Comparison of ENCODE assay signal across 1 cellular context in the genomic region with DNA sequence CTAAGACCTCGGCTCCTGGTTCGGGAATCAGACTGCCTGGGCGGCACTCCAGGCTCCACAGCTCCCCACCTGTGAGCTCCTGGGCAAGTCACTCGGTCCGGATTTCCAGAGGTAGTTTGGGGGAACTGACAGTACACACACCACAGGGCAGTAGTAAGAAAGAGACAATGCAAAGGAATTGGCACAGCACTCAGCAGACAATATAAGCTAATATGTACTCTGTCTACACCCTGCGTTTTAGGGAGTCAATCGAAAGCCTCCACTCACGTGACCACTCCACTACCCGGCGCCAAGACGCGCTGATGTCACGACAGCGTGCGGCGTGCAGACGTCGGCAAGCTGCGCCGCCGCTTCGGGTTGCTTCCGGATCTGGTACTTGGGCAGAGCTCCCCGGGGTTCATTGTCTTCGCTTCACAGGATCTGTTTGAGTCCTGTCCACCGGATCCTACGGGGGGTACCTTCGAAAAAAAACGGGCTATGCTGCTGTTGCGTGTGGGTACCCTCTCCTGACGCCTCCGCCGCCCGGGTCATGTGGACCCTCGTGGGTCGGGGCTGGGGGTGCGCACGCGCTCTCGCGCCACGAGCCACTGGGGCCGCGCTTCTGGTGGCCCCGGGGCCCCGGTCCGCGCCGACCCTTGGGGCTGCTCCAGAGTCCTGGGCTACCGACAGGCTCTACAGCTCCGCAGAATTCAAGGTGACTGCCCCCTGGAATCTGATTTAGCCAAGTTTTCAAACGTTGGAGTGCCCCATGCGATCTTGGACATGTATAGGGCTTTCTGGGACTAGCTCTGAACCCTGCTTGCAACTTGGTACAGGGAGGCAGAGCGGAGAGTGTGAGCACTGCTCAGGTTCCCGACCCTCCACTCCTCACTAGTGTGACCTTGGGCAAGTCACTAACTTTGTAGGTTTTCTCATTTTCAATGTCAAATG.
TF ChIP-seq lines count a peak whose summit lies in the region.

A gene with protein sequence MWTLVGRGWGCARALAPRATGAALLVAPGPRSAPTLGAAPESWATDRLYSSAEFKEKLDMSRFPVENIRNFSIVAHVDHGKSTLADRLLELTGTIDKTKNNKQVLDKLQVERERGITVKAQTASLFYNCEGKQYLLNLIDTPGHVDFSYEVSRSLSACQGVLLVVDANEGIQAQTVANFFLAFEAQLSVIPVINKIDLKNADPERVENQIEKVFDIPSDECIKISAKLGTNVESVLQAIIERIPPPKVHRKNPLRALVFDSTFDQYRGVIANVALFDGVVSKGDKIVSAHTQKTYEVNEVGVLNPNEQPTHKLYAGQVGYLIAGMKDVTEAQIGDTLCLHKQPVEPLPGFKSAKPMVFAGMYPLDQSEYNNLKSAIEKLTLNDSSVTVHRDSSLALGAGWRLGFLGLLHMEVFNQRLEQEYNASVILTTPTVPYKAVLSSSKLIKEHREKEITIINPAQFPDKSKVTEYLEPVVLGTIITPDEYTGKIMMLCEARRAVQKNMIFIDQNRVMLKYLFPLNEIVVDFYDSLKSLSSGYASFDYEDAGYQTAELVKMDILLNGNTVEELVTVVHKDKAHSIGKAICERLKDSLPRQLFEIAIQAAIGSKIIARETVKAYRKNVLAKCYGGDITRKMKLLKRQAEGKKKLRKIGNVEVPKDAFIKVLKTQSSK (plus strand): TSS at position 327 of the 930 bp plus-strand sequence. CDS start 203 bp downstream, at position 530.

TF ChIP-seq in H1, 55 proteins besides CTCF, POLR2A, EP300 and RAD21 (continued from another document and continues in another):
- TF ChIP-seq MAFK (IDR thresholded peaks at IDR 0.05; ENCODE audit: low read depth, low read length) = 0 out of 2 replicates have a peak, but pooled peaks have one; percentile 11
- no peak for TF ChIP-seq RFX5 (IDR thresholded peaks at IDR 0.05; ENCODE audit: borderline replicate concordance, low read depth, low read length)
- peak in 1 of 2 experiments; percentile 26; a peak in 1 of 4 replicates for TF ChIP-seq HDAC2 (IDR thresholded peaks at IDR 0.05; ENCODE audit: borderline replicate concordance in 1 of 2, low read depth in 2 of 2, low read length in 2 of 2)
- peak; percentile 66; the same call in 1 of the 2 replicates for TF ChIP-seq KDM1A (IDR thresholded peaks at IDR 0.05; ENCODE audit: borderline replicate concordance, low read length)
- no peak for TF ChIP-seq SP1 (IDR thresholded peaks at IDR 0.05; ENCODE audit: low read depth, low read length)
- peak; percentile 60; the same call in 1 of the 2 replicates for TF ChIP-seq SRF (IDR thresholded peaks at IDR 0.05; ENCODE audit: low read depth, low read length)
- TF ChIP-seq CTBP2 (IDR thresholded peaks at IDR 0.05; ENCODE audit: borderline replicate concordance, insufficient read depth, insufficient read length, low read length) = no peak
- TF ChIP-seq, protein P1, sequence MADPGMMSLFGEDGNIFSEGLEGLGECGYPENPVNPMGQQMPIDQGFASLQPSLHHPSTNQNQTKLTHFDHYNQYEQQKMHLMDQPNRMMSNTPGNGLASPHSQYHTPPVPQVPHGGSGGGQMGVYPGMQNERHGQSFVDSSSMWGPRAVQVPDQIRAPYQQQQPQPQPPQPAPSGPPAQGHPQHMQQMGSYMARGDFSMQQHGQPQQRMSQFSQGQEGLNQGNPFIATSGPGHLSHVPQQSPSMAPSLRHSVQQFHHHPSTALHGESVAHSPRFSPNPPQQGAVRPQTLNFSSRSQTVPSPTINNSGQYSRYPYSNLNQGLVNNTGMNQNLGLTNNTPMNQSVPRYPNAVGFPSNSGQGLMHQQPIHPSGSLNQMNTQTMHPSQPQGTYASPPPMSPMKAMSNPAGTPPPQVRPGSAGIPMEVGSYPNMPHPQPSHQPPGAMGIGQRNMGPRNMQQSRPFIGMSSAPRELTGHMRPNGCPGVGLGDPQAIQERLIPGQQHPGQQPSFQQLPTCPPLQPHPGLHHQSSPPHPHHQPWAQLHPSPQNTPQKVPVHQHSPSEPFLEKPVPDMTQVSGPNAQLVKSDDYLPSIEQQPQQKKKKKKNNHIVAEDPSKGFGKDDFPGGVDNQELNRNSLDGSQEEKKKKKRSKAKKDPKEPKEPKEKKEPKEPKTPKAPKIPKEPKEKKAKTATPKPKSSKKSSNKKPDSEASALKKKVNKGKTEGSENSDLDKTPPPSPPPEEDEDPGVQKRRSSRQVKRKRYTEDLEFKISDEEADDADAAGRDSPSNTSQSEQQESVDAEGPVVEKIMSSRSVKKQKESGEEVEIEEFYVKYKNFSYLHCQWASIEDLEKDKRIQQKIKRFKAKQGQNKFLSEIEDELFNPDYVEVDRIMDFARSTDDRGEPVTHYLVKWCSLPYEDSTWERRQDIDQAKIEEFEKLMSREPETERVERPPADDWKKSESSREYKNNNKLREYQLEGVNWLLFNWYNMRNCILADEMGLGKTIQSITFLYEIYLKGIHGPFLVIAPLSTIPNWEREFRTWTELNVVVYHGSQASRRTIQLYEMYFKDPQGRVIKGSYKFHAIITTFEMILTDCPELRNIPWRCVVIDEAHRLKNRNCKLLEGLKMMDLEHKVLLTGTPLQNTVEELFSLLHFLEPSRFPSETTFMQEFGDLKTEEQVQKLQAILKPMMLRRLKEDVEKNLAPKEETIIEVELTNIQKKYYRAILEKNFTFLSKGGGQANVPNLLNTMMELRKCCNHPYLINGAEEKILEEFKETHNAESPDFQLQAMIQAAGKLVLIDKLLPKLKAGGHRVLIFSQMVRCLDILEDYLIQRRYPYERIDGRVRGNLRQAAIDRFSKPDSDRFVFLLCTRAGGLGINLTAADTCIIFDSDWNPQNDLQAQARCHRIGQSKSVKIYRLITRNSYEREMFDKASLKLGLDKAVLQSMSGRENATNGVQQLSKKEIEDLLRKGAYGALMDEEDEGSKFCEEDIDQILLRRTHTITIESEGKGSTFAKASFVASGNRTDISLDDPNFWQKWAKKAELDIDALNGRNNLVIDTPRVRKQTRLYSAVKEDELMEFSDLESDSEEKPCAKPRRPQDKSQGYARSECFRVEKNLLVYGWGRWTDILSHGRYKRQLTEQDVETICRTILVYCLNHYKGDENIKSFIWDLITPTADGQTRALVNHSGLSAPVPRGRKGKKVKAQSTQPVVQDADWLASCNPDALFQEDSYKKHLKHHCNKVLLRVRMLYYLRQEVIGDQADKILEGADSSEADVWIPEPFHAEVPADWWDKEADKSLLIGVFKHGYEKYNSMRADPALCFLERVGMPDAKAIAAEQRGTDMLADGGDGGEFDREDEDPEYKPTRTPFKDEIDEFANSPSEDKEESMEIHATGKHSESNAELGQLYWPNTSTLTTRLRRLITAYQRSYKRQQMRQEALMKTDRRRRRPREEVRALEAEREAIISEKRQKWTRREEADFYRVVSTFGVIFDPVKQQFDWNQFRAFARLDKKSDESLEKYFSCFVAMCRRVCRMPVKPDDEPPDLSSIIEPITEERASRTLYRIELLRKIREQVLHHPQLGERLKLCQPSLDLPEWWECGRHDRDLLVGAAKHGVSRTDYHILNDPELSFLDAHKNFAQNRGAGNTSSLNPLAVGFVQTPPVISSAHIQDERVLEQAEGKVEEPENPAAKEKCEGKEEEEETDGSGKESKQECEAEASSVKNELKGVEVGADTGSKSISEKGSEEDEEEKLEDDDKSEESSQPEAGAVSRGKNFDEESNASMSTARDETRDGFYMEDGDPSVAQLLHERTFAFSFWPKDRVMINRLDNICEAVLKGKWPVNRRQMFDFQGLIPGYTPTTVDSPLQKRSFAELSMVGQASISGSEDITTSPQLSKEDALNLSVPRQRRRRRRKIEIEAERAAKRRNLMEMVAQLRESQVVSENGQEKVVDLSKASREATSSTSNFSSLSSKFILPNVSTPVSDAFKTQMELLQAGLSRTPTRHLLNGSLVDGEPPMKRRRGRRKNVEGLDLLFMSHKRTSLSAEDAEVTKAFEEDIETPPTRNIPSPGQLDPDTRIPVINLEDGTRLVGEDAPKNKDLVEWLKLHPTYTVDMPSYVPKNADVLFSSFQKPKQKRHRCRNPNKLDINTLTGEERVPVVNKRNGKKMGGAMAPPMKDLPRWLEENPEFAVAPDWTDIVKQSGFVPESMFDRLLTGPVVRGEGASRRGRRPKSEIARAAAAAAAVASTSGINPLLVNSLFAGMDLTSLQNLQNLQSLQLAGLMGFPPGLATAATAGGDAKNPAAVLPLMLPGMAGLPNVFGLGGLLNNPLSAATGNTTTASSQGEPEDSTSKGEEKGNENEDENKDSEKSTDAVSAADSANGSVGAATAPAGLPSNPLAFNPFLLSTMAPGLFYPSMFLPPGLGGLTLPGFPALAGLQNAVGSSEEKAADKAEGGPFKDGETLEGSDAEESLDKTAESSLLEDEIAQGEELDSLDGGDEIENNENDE (IDR thresholded peaks at IDR 0.05; ENCODE audit: insufficient replicate concordance, low read length) = no peak
- TF ChIP-seq BCL11A (IDR thresholded peaks at IDR 0.05; ENCODE audit: low read depth in 2 of 2, low read length in 2 of 2) = no peak
- peak; percentile 98 for TF ChIP-seq CREB1 (IDR thresholded peaks at IDR 0.05)
- TF ChIP-seq KDM5A (IDR thresholded peaks at IDR 0.05; ENCODE audit: low read length) = peak; percentile 49; the same call in 1 of the 2 replicates
- TF ChIP-seq, protein P2, sequence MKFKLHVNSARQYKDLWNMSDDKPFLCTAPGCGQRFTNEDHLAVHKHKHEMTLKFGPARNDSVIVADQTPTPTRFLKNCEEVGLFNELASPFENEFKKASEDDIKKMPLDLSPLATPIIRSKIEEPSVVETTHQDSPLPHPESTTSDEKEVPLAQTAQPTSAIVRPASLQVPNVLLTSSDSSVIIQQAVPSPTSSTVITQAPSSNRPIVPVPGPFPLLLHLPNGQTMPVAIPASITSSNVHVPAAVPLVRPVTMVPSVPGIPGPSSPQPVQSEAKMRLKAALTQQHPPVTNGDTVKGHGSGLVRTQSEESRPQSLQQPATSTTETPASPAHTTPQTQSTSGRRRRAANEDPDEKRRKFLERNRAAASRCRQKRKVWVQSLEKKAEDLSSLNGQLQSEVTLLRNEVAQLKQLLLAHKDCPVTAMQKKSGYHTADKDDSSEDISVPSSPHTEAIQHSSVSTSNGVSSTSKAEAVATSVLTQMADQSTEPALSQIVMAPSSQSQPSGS (IDR thresholded peaks at IDR 0.05; ENCODE audit: low read length) = no peak
- no peak for TF ChIP-seq YY1 (IDR thresholded peaks at IDR 0.05; ENCODE audit: low read depth, low read length)
- peak; percentile 82 for TF ChIP-seq TBP (IDR thresholded peaks at IDR 0.05; ENCODE audit: low read depth, low read length)
- TF ChIP-seq EGR1 (IDR thresholded peaks at IDR 0.05; ENCODE audit: borderline replicate concordance, low read depth, low read length) = no peak
- no peak for TF ChIP-seq RXRA (IDR thresholded peaks at IDR 0.05; ENCODE audit: insufficient read depth, low read depth, low read length)
- peak; percentile 90 for TF ChIP-seq KDM4A (IDR thresholded peaks at IDR 0.05; ENCODE audit: low read depth, low read length, severe bottlenecking)
- TF ChIP-seq, protein P3, sequence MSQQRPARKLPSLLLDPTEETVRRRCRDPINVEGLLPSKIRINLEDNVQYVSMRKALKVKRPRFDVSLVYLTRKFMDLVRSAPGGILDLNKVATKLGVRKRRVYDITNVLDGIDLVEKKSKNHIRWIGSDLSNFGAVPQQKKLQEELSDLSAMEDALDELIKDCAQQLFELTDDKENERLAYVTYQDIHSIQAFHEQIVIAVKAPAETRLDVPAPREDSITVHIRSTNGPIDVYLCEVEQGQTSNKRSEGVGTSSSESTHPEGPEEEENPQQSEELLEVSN (IDR thresholded peaks at IDR 0.05) = peak; percentile 72
- no peak for TF ChIP-seq NRF1 (IDR thresholded peaks at IDR 0.05; ENCODE audit: low read depth, low read length)
- TF ChIP-seq, protein P4, sequence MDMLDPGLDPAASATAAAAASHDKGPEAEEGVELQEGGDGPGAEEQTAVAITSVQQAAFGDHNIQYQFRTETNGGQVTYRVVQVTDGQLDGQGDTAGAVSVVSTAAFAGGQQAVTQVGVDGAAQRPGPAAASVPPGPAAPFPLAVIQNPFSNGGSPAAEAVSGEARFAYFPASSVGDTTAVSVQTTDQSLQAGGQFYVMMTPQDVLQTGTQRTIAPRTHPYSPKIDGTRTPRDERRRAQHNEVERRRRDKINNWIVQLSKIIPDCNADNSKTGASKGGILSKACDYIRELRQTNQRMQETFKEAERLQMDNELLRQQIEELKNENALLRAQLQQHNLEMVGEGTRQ (IDR thresholded peaks at IDR 0.05; ENCODE audit: low read length) = peak; percentile 89
- peak; percentile 96 for TF ChIP-seq ASH2L (IDR thresholded peaks at IDR 0.05; ENCODE audit: low read length)
- TF ChIP-seq SIN3A (conservative IDR thresholded peaks at IDR 0.05 in 1 of 2, IDR thresholded peaks at IDR 0.05 in 1 of 2; ENCODE audit: low read depth in 1 of 2, low read length in 2 of 2) = peak in 1 of 2 experiments; percentile 91; a peak in 2 of 4 replicates
- no peak for TF ChIP-seq SP2 (IDR thresholded peaks at IDR 0.05; ENCODE audit: low read length)
- TF ChIP-seq ZNF274 (IDR thresholded peaks at IDR 0.05; ENCODE audit: borderline replicate concordance, extremely low read depth, low read length) = no peak
- TF ChIP-seq CHD2 (IDR thresholded peaks at IDR 0.05; ENCODE audit: low read length) = no peak
- TF ChIP-seq BACH1 (IDR thresholded peaks at IDR 0.05; ENCODE audit: low read length) = no peak
- TF ChIP-seq CBX5 (IDR thresholded peaks at IDR 0.05; ENCODE audit: low read depth, low read length) = no peak
- TF ChIP-seq GTF2F1 (IDR thresholded peaks at IDR 0.05; ENCODE audit: borderline replicate concordance, low read depth, low read length) = peak; percentile 65; the same call in 1 of the 2 replicates
- peak; percentile 56; the same call in 1 of the 2 replicates for TF ChIP-seq JUND (IDR thresholded peaks at IDR 0.05; ENCODE audit: low read length)
- TF ChIP-seq HDAC6 (IDR thresholded peaks at IDR 0.05; ENCODE audit: low read depth, low read length) = no peak
- no peak for TF ChIP-seq BRCA1 (IDR thresholded peaks at IDR 0.05; ENCODE audit: low read depth, low read length)
- TF ChIP-seq, protein P5, sequence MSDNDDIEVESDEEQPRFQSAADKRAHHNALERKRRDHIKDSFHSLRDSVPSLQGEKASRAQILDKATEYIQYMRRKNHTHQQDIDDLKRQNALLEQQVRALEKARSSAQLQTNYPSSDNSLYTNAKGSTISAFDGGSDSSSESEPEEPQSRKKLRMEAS (IDR thresholded peaks at IDR 0.05) = peak; percentile 86
- no peak for TF ChIP-seq NANOG (IDR thresholded peaks at IDR 0.05; ENCODE audit: insufficient read depth, low read depth, low read length, poor library complexity, severe bottlenecking)
- TF ChIP-seq, protein P6, sequence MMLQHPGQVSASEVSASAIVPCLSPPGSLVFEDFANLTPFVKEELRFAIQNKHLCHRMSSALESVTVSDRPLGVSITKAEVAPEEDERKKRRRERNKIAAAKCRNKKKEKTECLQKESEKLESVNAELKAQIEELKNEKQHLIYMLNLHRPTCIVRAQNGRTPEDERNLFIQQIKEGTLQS (IDR thresholded peaks at IDR 0.05; ENCODE audit: insufficient read depth, low read depth, low read length) = peak; percentile 81
- peak; percentile 78 for TF ChIP-seq TAF7 (optimal IDR thresholded peaks at IDR 0.05; ENCODE audit: borderline replicate concordance, low read depth, low read length)
- TF ChIP-seq CEBPB (IDR thresholded peaks at IDR 0.05; ENCODE audit: low read depth, low read length) = no peak
- TF ChIP-seq GABPA (IDR thresholded peaks at IDR 0.05; ENCODE audit: borderline replicate concordance, insufficient read depth, low read length) = no peak
- no peak for TF ChIP-seq CHD1 (IDR thresholded peaks at IDR 0.05; ENCODE audit: low read depth, low read length)
- TF ChIP-seq PHF8 (conservative IDR thresholded peaks at IDR 0.05; ENCODE audit: low read depth, low read length) = peak; percentile 95
- TF ChIP-seq JUN (IDR thresholded peaks at IDR 0.05; ENCODE audit: low read depth, low read length) = no peak
- no peak for TF ChIP-seq EZH2 (IDR thresholded peaks at IDR 0.05; ENCODE audit: low read depth, low read length, severe bottlenecking)
- no peak for TF ChIP-seq SIRT6 (IDR thresholded peaks at IDR 0.05; ENCODE audit: low read length)
- TF ChIP-seq SUZ12 (IDR thresholded peaks at IDR 0.05; ENCODE audit: low read length) = no peak
- TF ChIP-seq POLR2AphosphoS5 (IDR thresholded peaks at IDR 0.05; ENCODE audit: low read depth, low read length) = peak; percentile 86
- TF ChIP-seq POU5F1 (IDR thresholded peaks at IDR 0.05; ENCODE audit: low read depth, low read length) = no peak
- no peak for TF ChIP-seq SP4 (IDR thresholded peaks at IDR 0.05; ENCODE audit: low read length)
